ENCODE assay signal across 25 cellular contexts in the genomic region with DNA sequence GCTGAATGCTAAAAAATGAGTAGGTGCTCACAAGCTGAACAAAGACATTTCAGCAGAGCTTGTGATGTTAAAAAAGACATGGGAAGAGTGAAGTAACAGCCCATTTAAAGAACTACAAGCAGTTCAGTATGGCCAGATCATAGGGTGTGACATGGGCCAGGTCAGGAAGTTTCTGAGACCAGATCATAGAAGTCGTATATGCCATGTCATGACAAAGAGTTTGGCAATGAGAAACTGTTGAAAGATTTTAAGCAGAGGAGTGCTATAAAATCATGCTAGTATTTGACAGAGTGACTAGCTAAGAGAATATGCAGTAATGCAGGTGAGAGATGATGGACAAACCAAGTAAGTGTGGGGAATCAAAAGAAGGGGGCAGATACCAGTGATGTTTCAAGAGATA.
"Had no signal": no experiment of that assay in that cellular context is flagged by ENCODE, and none has a peak within 500 bp of the region (broad histone marks: within the 10 kb centered on the region; RNA-seq: fewer than 3 reads in every experiment).

No MANE protein-coding gene starts in this region.

- H3K9me3 ChIP-seq: heart right ventricle, pancreas, right lobe of liver, suprapubic skin, vagina had no signal

- H3K4me1 ChIP-seq: foreskin keratinocyte, pancreas, right lobe of liver, suprapubic skin had no signal

- H3K36me3 ChIP-seq: heart right ventricle, pancreas, right lobe of liver, suprapubic skin, vagina had no signal

- ATAC-seq: foreskin keratinocyte; heart right ventricle; left ventricle myocardium superior; natural killer cell; pancreas; right lobe of liver; stimulated activated naive CD8-positive, alpha-beta T cell treated with anti-CD3 and anti-CD28 coated beads, Interleukin-15, amount 100 ng/mL, for 72 hours had no signal

- H3K27me3 ChIP-seq: foreskin keratinocyte, pancreas, right lobe of liver, suprapubic skin, vagina had no signal

- H3K4me3 ChIP-seq: coronary artery, heart right ventricle, lung, pancreas, right lobe of liver, suprapubic skin, vagina had no signal

- H3K27ac ChIP-seq: coronary artery, foreskin keratinocyte, heart right ventricle, pancreas, right lobe of liver, suprapubic skin had no signal

- FAIRE-seq: endothelial cell of umbilical vein, islet of Langerhans, pancreas, small intestine had no signal

- DNase-seq: dermis blood vessel endothelial cell; effector memory CD4-positive, alpha-beta T cell; glutamatergic neuron; heart right ventricle; hippocampal formation; kidney glomerular epithelial cell; left ventricle myocardium superior; mesenchymal stem cell; midbrain; natural killer cell; pancreas; right lobe of liver; small intestine; stimulated activated CD4-positive, alpha-beta T cell treated with anti-CD3 and anti-CD28 coated beads, Interleukin-15, amount 100 ng/mL, for 24 hours; stimulated activated CD4-positive, alpha-beta T cell treated with anti-CD3 and anti-CD28 coated beads, Interleukin-4, amount 100 ng/mL, for 1 hour; stimulated activated CD8-positive, alpha-beta memory T cell treated with anti-CD3 and anti-CD28 coated beads, Interleukin-4, amount 100 ng/mL, for 48 hours; stimulated activated naive CD4-positive, alpha-beta T cell; stimulated activated naive CD8-positive, alpha-beta T cell treated with anti-CD3 and anti-CD28 coated beads, Interleukin-15, amount 100 ng/mL, for 72 hours had no signal
